In the genomic region with DNA sequence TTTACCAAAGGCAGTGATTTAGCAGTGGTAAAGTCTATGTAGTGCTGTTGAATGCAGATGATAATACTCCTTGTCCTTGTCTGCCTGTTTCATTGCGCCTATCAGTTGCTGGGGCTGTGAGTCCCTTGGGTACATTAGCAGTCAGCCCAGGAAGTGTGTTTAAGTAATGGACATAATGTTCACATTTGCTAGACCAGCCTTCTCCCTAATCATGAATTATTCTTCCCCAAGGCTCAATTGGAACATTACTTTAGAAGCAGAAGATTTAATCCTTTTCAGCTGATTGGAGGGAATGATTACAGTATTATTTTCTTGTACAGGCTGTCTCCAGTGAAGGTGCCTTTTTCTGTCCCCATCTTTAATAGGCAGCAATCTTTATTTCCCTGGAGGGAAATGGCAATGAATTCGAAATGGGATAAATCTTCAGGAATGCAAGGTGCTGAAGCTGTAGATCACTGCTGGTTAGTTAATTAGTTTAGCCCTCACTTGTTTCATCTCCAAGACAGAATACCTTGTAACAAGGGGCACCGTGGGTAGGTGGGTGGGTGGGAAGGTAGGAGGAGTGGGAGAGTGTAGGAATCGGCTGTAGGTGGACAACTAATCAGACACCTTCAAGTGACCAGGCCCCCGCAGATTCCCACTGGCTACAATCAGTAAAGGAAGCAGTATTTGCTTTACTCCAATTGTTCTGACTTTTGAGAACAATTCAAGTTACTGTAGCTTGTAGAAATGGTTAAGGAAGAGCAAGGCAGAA, we compare ENCODE assay signal across 1 cellular context.
TF ChIP-seq lines count a peak whose summit lies in the region.

No MANE protein-coding gene starts in this region.

TF ChIP-seq in HEK293, 187 proteins besides CTCF, POLR2A, EP300 and RAD21 (continued from another document):
- TF ChIP-seq, protein P1, sequence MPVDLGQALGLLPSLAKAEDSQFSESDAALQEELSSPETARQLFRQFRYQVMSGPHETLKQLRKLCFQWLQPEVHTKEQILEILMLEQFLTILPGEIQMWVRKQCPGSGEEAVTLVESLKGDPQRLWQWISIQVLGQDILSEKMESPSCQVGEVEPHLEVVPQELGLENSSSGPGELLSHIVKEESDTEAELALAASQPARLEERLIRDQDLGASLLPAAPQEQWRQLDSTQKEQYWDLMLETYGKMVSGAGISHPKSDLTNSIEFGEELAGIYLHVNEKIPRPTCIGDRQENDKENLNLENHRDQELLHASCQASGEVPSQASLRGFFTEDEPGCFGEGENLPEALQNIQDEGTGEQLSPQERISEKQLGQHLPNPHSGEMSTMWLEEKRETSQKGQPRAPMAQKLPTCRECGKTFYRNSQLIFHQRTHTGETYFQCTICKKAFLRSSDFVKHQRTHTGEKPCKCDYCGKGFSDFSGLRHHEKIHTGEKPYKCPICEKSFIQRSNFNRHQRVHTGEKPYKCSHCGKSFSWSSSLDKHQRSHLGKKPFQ (tag by site-specific recombination; IDR thresholded peaks at IDR 0.05), result peak; percentile 25; the same call in 1 of the 2 replicates
- TF ChIP-seq ZBTB20 (tag by site-specific recombination; IDR thresholded peaks at IDR 0.05) (no peak), ZNF221 (tag by site-specific recombination; IDR thresholded peaks at IDR 0.05; ENCODE audit: borderline replicate concordance) (no peak), WT1 (tag by site-specific recombination; IDR thresholded peaks at IDR 0.05) (peak; percentile 93), YY2 (tag by site-specific recombination; IDR thresholded peaks at IDR 0.05) (no peak), ZNF843 (tag by site-specific recombination; IDR thresholded peaks at IDR 0.05) (peak; percentile 68), ZNF549 (tag by site-specific recombination; IDR thresholded peaks at IDR 0.05) (no peak), ZNF561 (tag by site-specific recombination; IDR thresholded peaks at IDR 0.05; ENCODE audit: borderline replicate concordance) (no peak), ZNF350 (tag by site-specific recombination; IDR thresholded peaks at IDR 0.05) (no peak), ZNF2 (tag by site-specific recombination; IDR thresholded peaks at IDR 0.05) (peak; percentile 22; the same call in 1 of the 2 replicates), EGR2 (tag by site-specific recombination; IDR thresholded peaks at IDR 0.05; ENCODE audit: low read depth) (peak; percentile 92), OVOL3 (tag by site-specific recombination; IDR thresholded peaks at IDR 0.05) (peak; percentile 48; the same call in 1 of the 2 replicates), OSR2 (tag by site-specific recombination; IDR thresholded peaks at IDR 0.05) (peak; percentile 70; the same call in 1 of the 2 replicates), ZNF629 (tag by site-specific recombination; IDR thresholded peaks at IDR 0.05) (0 out of 2 replicates have a peak, but pooled peaks have one; percentile 39), ZFHX2 (tag by site-specific recombination; conservative IDR thresholded peaks at IDR 0.05) (peak; percentile 92), ZNF621 (tag by site-specific recombination; IDR thresholded peaks at IDR 0.05) (no peak)
- TF ChIP-seq, protein P2, sequence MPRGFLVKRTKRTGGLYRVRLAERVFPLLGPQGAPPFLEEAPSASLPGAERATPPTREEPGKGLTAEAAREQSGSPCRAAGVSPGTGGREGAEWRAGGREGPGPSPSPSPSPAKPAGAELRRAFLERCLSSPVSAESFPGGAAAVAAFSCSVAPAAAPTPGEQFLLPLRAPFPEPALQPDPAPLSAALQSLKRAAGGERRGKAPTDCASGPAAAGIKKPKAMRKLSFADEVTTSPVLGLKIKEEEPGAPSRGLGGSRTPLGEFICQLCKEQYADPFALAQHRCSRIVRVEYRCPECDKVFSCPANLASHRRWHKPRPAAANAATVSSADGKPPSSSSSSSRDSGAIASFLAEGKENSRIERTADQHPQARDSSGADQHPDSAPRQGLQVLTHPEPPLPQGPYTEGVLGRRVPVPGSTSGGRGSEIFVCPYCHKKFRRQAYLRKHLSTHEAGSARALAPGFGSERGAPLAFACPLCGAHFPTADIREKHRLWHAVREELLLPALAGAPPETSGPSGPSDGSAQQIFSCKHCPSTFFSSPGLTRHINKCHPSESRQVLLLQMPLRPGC (tag by site-specific recombination; IDR thresholded peaks at IDR 0.05), result peak; percentile 73
TF ChIP-seq in HEK293: peak in this region for 24.
